Comparison of ENCODE assay signal across 20 cellular contexts in genomic region chr11:116918925-116919653, GRCh38.
DNase-seq lines count a peak whose midpoint lies in the region; ATAC-seq and TF ChIP-seq lines count a peak whose summit lies in the region.
"Had no signal": no experiment of that assay in that cellular context is flagged by ENCODE, and none has a peak within 500 bp of the region (broad histone marks: within the 10 kb centered on the region; RNA-seq: fewer than 3 reads in every experiment).

No MANE protein-coding gene starts in this region.

- no peak overlapping the region for H2AFZ ChIP-seq in mesenchymal stem cell (ENCODE audit: low read depth, low read length)

- H4K91ac ChIP-seq in mesenchymal stem cell (ENCODE audit: low read length), result no peak overlapping the region

- H3K36me3 Mint-ChIP-seq in chondrocyte (ENCODE audit: low read depth), result no peaks in the 10 kb centered on the region
- H3K36me3 Mint-ChIP-seq in osteocyte (ENCODE audit: unreplicated experiment), result peaks cover 3% of the 10 kb centered on the region

- H3K23ac ChIP-seq in mesenchymal stem cell (ENCODE audit: low read length in 2 of 2), result no peak overlapping the region

- peak overlapping the region; percentile 3 for H3K27ac Mint-ChIP-seq in chondrocyte (ENCODE audit: unreplicated experiment)
- peak overlapping the region; percentile 56 for H3K27ac Mint-ChIP-seq in osteocyte (ENCODE audit: unreplicated experiment)
- H3K27ac Mint-ChIP-seq: HFFc6 had no signal

- peaks cover 19% of the 10 kb centered on the region for H3K4me1 Mint-ChIP-seq in chondrocyte (ENCODE audit: low read depth)
- H3K4me1 Mint-ChIP-seq in osteocyte (ENCODE audit: unreplicated experiment), result peaks cover 25% of the 10 kb centered on the region

- H3K79me1 ChIP-seq in mesenchymal stem cell (replicated peaks; ENCODE audit: low read length, poor library complexity, severe bottlenecking), result no peaks in the 10 kb centered on the region

- no peaks in the 10 kb centered on the region for H3K4me1 ChIP-seq in mesenchymal stem cell (ENCODE audit: control insufficient read depth, insufficient read depth, low read depth, low read length)

- H3K9me3 Mint-ChIP-seq in chondrocyte (ENCODE audit: low read depth) (no peaks in the 10 kb centered on the region), osteocyte (ENCODE audit: unreplicated experiment) (no peaks in the 10 kb centered on the region)
- H3K9me3 Mint-ChIP-seq: HFFc6 had no signal

- H2AK5ac ChIP-seq in mesenchymal stem cell (ENCODE audit: low read length, severe bottlenecking), result no peak overlapping the region

- TF ChIP-seq CTCF in chondrocyte (IDR thresholded peaks at IDR 0.05), result peak; percentile 13
- TF ChIP-seq CTCF in osteocyte (IDR thresholded peaks at IDR 0.05), result no peak

- H2BK5ac ChIP-seq in mesenchymal stem cell (ENCODE audit: low read depth, low read length, poor library complexity, severe bottlenecking), result no peak overlapping the region

- no peaks in the 10 kb centered on the region for H3K27me3 Mint-ChIP-seq in chondrocyte (ENCODE audit: low read depth)
- H3K27me3 Mint-ChIP-seq in osteocyte (ENCODE audit: unreplicated experiment), result no peaks in the 10 kb centered on the region

- H3K9ac ChIP-seq in mesenchymal stem cell (ENCODE audit: low read length), result no peak overlapping the region
- H3K9ac ChIP-seq: SK-N-SH had no signal

- H2BK12ac ChIP-seq in mesenchymal stem cell (ENCODE audit: low read length in 2 of 2), result no peak overlapping the region

- no peak overlapping the region for H3K4ac ChIP-seq in mesenchymal stem cell (ENCODE audit: low read depth in 1 of 2, low read length in 2 of 2)

- H3K36me3 ChIP-seq in mesenchymal stem cell (ENCODE audit: control insufficient read depth in 1 of 2, insufficient read depth in 2 of 2, low read depth in 1 of 2, low read length in 2 of 2), result peaks cover 2 to 17% of the 10 kb centered on the region in 2 experiments

- H3K27me3 ChIP-seq in mesenchymal stem cell (ENCODE audit: control insufficient read depth in 1 of 2, insufficient read depth in 1 of 2, low read length in 2 of 2), result no peaks in the 10 kb centered on the region
- H3K27me3 ChIP-seq: MG63 had no signal

- H3K4me3 Mint-ChIP-seq in chondrocyte (ENCODE audit: unreplicated experiment) (no peak overlapping the region), osteocyte (ENCODE audit: unreplicated experiment) (no peak overlapping the region)
- H3K4me3 Mint-ChIP-seq: CD14-positive monocyte, HFFc6 had no signal

- H3K4me2 ChIP-seq in mesenchymal stem cell (ENCODE audit: low read length, poor library complexity, severe bottlenecking), result no peak overlapping the region
- H3K4me2 ChIP-seq: SK-N-SH had no signal

- no peaks in the 10 kb centered on the region for H3K9me3 ChIP-seq in mesenchymal stem cell (ENCODE audit: control insufficient read depth, low read length)
- H3K9me3 ChIP-seq: MG63, SK-N-SH had no signal

- H2BK15ac ChIP-seq in mesenchymal stem cell (ENCODE audit: low read depth, poor library complexity, severe bottlenecking), result no peak overlapping the region

- no peak for ATAC-seq in HG03039 (IDR thresholded peaks at IDR 0.05; ENCODE audit: unreplicated experiment)

- TF ChIP-seq EP300 in Ishikawa (IDR thresholded peaks at IDR 0.05; ENCODE audit: borderline replicate concordance), result no peak

- no peak overlapping the region for H3K18ac ChIP-seq in mesenchymal stem cell (ENCODE audit: low read depth in 1 of 2, low read length in 2 of 2)

- no peak overlapping the region for H4K8ac ChIP-seq in mesenchymal stem cell (ENCODE audit: low read length)

- no peak overlapping the region for H3K4me3 ChIP-seq in mesenchymal stem cell (ENCODE audit: insufficient read depth in 1 of 2, low read depth in 1 of 2, low read length in 2 of 2)
- H3K4me3 ChIP-seq: MG63 had no signal

- over 99% methylated on average over 3 of the region's 3 CpGs for WGBS in mesenchymal stem cell

- DNase-seq in OCI-M1 (lab: John Stamatoyannopoulos, UW) (peak; percentile 61), chondrocyte (ENCODE audit: low spot score) (no peak), osteocyte (ENCODE audit: extremely low spot score, unreplicated experiment) (no peak), iPS-NIHi7 (ENCODE audit: extremely low spot score) (no peak), mesenchymal stem cell (no peak)
- DNase-seq: ACHN, DMS79 treated with DMSO at 0.1 percent for 48 hours, HFFc6, Kasumi-1, MG63, NCI-H1105, NCI-H2081, NCI-H446 treated with DMSO at 0.1 percent for 48 hours, NCI-H69, RPMI8226, SHP77 treated with DMSO at 0.1 percent for 48 hours, SK-N-SH had no signal

- no peak overlapping the region for H3K27ac ChIP-seq in mesenchymal stem cell (ENCODE audit: low read length, poor library complexity, severe bottlenecking)

- H3K14ac ChIP-seq in mesenchymal stem cell (ENCODE audit: low read length in 2 of 2), result no peak overlapping the region

- TF ChIP-seq RAD21 in Ishikawa (IDR thresholded peaks at IDR 0.05; ENCODE audit: low read depth), result peak; percentile 23; the same call in 1 of the 2 replicates

- no peak overlapping the region for H2BK120ac ChIP-seq in mesenchymal stem cell (ENCODE audit: low read depth, low read length)

TF ChIP-seq in Ishikawa, 13 proteins besides CTCF, POLR2A, EP300 and RAD21:
- TF ChIP-seq ZBTB7A (IDR thresholded peaks at IDR 0.05; ENCODE audit: low read depth) (no peak), CEBPB (IDR thresholded peaks at IDR 0.05) (peak; percentile 94)
